9 cellular contexts compared by ENCODE assay signal in genomic region chr5:77461287-77461686, GRCh38.
"Had no signal": no experiment of that assay in that cellular context is flagged by ENCODE, and none has a peak within 500 bp of the region (broad histone marks: within the 10 kb centered on the region; RNA-seq: fewer than 3 reads in every experiment).

No MANE protein-coding gene starts in this region.

- DNase-seq: GM23248, GOT3, H7, H9, HCEC 1CT, HFFc6 had no signal

- H3K4me1 ChIP-seq: HAP-1 had no signal

- ATAC-seq: GM23338, HCT116 had no signal

- H3K4me3 ChIP-seq: GM23248, GM23338, HAP-1 had no signal

- H3K9me3 ChIP-seq: HAP-1 had no signal

- H3K27ac ChIP-seq: GM23248 had no signal

- H3K36me3 ChIP-seq: HAP-1 had no signal
